Comparison of ENCODE assay signal across 24 cellular contexts in the genomic region with DNA sequence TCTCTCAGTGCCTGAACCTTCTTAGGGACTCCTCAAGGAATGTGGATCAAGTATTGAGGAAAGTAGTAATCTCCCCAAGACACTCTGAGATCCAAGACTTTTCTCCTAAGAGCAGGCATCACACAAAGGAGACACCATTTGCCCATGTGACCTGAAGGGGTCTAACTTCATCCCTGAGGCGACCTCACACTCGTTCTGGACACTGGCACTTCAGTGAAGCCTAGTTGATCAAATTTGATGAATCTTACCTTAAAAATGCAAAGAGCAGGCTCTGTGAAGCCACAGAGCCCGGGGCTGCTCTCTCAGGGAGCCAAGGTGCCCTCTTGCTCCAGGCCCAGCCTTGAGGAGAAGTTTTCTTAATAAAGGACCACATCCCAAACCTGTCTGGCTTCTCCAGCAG.
"Had no signal": no experiment of that assay in that cellular context is flagged by ENCODE, and none has a peak within 500 bp of the region (broad histone marks: within the 10 kb centered on the region; RNA-seq: fewer than 3 reads in every experiment).

No MANE protein-coding gene starts in this region.

- ATAC-seq: esophagus mucosa; heart right ventricle; left ventricle myocardium superior; lower lobe of right lung; natural killer cell; psoas muscle; right cardiac atrium; stimulated activated naive B cell treated with anti-CD40 and anti-IgM and Interleukin-4, amounts not matched to agents 10 μg/mL and 1 μg/mL and 100 μg/mL, for 72 hours had no signal

- H3K4me3 ChIP-seq: dorsolateral prefrontal cortex, heart right ventricle, lower lobe of right lung, ovary, psoas muscle, skin epidermis, thoracic aorta, tibial nerve, upper lobe of left lung had no signal

- DNase-seq: dorsolateral prefrontal cortex; effector CD4-positive, alpha-beta T cell; foreskin melanocyte; glutamatergic neuron; heart right ventricle; hypothalamus; immature natural killer cell; islet precursor cell; left ventricle myocardium superior; lower lobe of right lung; natural killer cell; ovary; posterior cingulate gyrus; psoas muscle; right cardiac atrium; stimulated activated CD4-positive, alpha-beta T cell treated with anti-CD3 and anti-CD28 coated beads, Interleukin-15, amount 100 ng/mL, for 24 hours; stimulated activated CD4-positive, alpha-beta T cell treated with anti-CD3 and anti-CD28 coated beads, Interleukin-2, amount 100 ng/mL, for 48 hours; stimulated activated naive B cell treated with anti-CD40 and anti-IgM and Interleukin-4, amounts not matched to agents 10 μg/mL and 1 μg/mL and 100 μg/mL, for 72 hours; upper lobe of left lung had no signal

- H3K4me1 ChIP-seq: heart right ventricle, lower lobe of right lung, psoas muscle, tibial nerve, upper lobe of left lung had no signal

- H3K9me3 ChIP-seq: heart right ventricle, lower lobe of right lung, ovary, psoas muscle, thoracic aorta, tibial nerve, upper lobe of left lung had no signal

- FAIRE-seq: colon had no signal

- H3K27ac ChIP-seq: dorsolateral prefrontal cortex, heart right ventricle, lower lobe of right lung, ovary, psoas muscle, skin epidermis, thoracic aorta, tibial nerve, upper lobe of left lung had no signal

- H3K36me3 ChIP-seq: heart right ventricle, lower lobe of right lung, ovary, thoracic aorta, tibial nerve, upper lobe of left lung had no signal

- H3K27me3 ChIP-seq: ovary, tibial nerve, upper lobe of left lung had no signal
